ENCODE assay signal across 15 cellular contexts in the genomic region with DNA sequence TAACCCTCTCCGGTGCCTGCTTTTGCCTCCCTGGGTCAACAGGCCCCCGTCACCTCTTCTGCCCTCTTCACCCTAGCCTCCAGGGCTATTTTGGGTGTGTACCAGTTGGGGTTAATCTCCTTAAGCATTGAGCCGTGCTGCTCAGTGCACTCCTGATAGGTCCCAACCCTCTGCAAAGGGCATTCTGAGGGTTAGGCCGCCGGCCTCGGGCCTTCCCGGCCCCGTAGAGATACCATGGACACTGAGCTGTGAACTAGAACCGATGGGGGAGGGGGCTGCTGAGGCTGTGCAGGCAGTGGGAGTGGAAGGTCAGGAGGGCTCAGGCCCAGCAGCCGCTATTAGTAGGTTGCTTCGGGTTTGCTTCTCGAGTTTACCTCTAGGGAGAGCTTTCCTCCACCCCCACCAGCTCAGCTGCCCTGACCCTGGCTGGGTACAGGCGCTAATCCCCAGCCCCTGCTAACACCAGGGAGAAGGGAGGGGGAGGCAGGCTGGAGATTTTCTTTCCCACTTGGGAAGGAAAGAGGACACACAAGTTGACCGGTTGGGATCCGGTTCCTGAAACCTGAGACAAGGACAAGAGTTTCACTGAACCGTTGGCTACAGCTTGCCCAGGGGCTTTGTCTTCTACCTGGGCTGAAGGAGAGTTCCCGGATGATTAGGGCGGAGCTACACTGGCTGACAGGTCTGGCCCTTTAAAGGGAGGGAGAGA. TPM values are rescaled to one million over a fixed set of nuclear protein-coding genes. Genes with fewer than 3 reads are reported as not detected.
A peak's percentile ranks its signal among the peaks of the same experiment; 100 is the strongest.
DNase-seq lines count a peak whose midpoint lies in the region; ATAC-seq and TF ChIP-seq lines count a peak whose summit lies in the region.
"Had no signal": no experiment of that assay in that cellular context is flagged by ENCODE, and none has a peak within 500 bp of the region (broad histone marks: within the 10 kb centered on the region; RNA-seq: fewer than 3 reads in every experiment).

No MANE protein-coding gene starts in this region.

- intact Hi-C loops in activated CD8-positive, alpha-beta T cell treated with anti-CD3 and anti-CD28 coated beads for 36 hours (cut with micrococcal nuclease) = no loop called here

- DNase-seq in D341Med (ENCODE audit: low spot score) (peak; percentile 69), NCI-H69 (lab: John Stamatoyannopoulos, UW) (peak; percentile 65), glutamatergic neuron (peak; percentile 69), osteocyte (ENCODE audit: extremely low spot score, unreplicated experiment) (no peak)
- no peak for DNase-seq in central memory CD4-positive, alpha-beta T cell
- no peak for DNase-seq in activated CD8-positive, alpha-beta T cell treated with anti-CD3 and anti-CD28 coated beads for 36 hours
- DNase-seq in activated CD4-positive, alpha-beta T cell treated with anti-CD3 and anti-CD28 coated beads for 4 hours = no peak
- DNase-seq: activated T-cell treated with anti-CD3 and anti-CD28 coated beads, Interleukin-2, amount 50 U/mL, for 24 hours; C1 segment of cervical spinal cord; HFFc6; spleen; stimulated activated naive CD8-positive, alpha-beta T cell treated with anti-CD3 and anti-CD28 coated beads, Interleukin-15, Interleukin-2, amounts not matched to agents 100 U/mL and 50 U/mL, for 24 hours had no signal

- H3K36me3 Mint-ChIP-seq in glutamatergic neuron (ENCODE audit: unreplicated experiment) (no peaks in the 10 kb centered on the region), osteocyte (ENCODE audit: unreplicated experiment) (no peaks in the 10 kb centered on the region)
- no peaks in the 10 kb centered on the region for H3K36me3 Mint-ChIP-seq in activated CD8-positive, alpha-beta T cell treated with anti-CD3 and anti-CD28 coated beads for 36 hours (ENCODE audit: low read depth)

- H3K27ac Mint-ChIP-seq in glutamatergic neuron (ENCODE audit: unreplicated experiment) (peak overlapping the region; percentile 89), osteocyte (ENCODE audit: unreplicated experiment) (peak overlapping the region; percentile 70)
- H3K27ac Mint-ChIP-seq in activated CD8-positive, alpha-beta T cell treated with anti-CD3 and anti-CD28 coated beads for 36 hours = no peak overlapping the region
- H3K27ac Mint-ChIP-seq: activated T-cell treated with anti-CD3 and anti-CD28 coated beads, Interleukin-2, amount 50 U/mL, for 24 hours; dendritic cell treated with granulocyte-macrophage colony-stimulating factor and Interleukin-4, amounts not matched to agents 40 ng/mL and 50 ng/mL, for 4 days; HFFc6 had no signal

- peaks cover 31% of the 10 kb centered on the region for H3K4me1 Mint-ChIP-seq in glutamatergic neuron (ENCODE audit: low read depth, unreplicated experiment)
- H3K4me1 Mint-ChIP-seq in osteocyte (ENCODE audit: unreplicated experiment) = peaks cover 68% of the 10 kb centered on the region
- peaks cover 4% of the 10 kb centered on the region for H3K4me1 Mint-ChIP-seq in activated CD8-positive, alpha-beta T cell treated with anti-CD3 and anti-CD28 coated beads for 36 hours (ENCODE audit: low read depth)

- CTCF ChIA-PET in activated CD8-positive, alpha-beta T cell treated with anti-CD3 and anti-CD28 coated beads for 36 hours (lab: Charles Lee) = interaction anchor here (4.4 kb wide), 1 partner anchor 46 kb away, joined by 17 read pairs; no protein-coding TSS in a partner anchor

- POLR2A ChIA-PET in activated CD8-positive, alpha-beta T cell treated with anti-CD3 and anti-CD28 coated beads for 36 hours (lab: Charles Lee) = no interaction called here

- H3K9me3 Mint-ChIP-seq in glutamatergic neuron (ENCODE audit: unreplicated experiment) = peaks cover 3% of the 10 kb centered on the region
- no peaks in the 10 kb centered on the region for H3K9me3 Mint-ChIP-seq in osteocyte (ENCODE audit: unreplicated experiment)
- H3K9me3 Mint-ChIP-seq in activated CD8-positive, alpha-beta T cell treated with anti-CD3 and anti-CD28 coated beads for 36 hours = no peaks in the 10 kb centered on the region
- H3K9me3 Mint-ChIP-seq: activated T-cell treated with anti-CD3 and anti-CD28 coated beads, Interleukin-2, amount 50 U/mL, for 24 hours; dendritic cell treated with granulocyte-macrophage colony-stimulating factor and Interleukin-4, amounts not matched to agents 40 ng/mL and 50 ng/mL, for 4 days had no signal

- H3K4me3 Mint-ChIP-seq in glutamatergic neuron (ENCODE audit: unreplicated experiment) = peak overlapping the region; percentile 63
- peak overlapping the region; percentile 51 for H3K4me3 Mint-ChIP-seq in osteocyte (ENCODE audit: unreplicated experiment)
- no peak overlapping the region for H3K4me3 Mint-ChIP-seq in activated CD8-positive, alpha-beta T cell treated with anti-CD3 and anti-CD28 coated beads for 36 hours
- H3K4me3 Mint-ChIP-seq: activated T-cell treated with anti-CD3 and anti-CD28 coated beads, Interleukin-2, amount 50 U/mL, for 24 hours; dendritic cell treated with granulocyte-macrophage colony-stimulating factor and Interleukin-4, amounts not matched to agents 40 ng/mL and 50 ng/mL, for 4 days; HFFc6 had no signal

- TF ChIP-seq CTCF in glutamatergic neuron (IDR thresholded peaks at IDR 0.05; ENCODE audit: partially characterized antibody, unreplicated experiment) (no peak), osteocyte (IDR thresholded peaks at IDR 0.05) (no peak)
- TF ChIP-seq CTCF in activated CD8-positive, alpha-beta T cell treated with anti-CD3 and anti-CD28 coated beads for 36 hours (IDR thresholded peaks at IDR 0.05) = no peak

- H3K27me3 Mint-ChIP-seq in glutamatergic neuron (ENCODE audit: unreplicated experiment) (peaks cover 7% of the 10 kb centered on the region), osteocyte (ENCODE audit: unreplicated experiment) (no peaks in the 10 kb centered on the region)
- peaks cover 38% of the 10 kb centered on the region for H3K27me3 Mint-ChIP-seq in activated CD8-positive, alpha-beta T cell treated with anti-CD3 and anti-CD28 coated beads for 36 hours

- no peak for ATAC-seq in GM21360 (IDR thresholded peaks at IDR 0.05; ENCODE audit: unreplicated experiment)
- no peak for ATAC-seq in activated CD8-positive, alpha-beta T cell treated with anti-CD3 and anti-CD28 coated beads for 36 hours
- ATAC-seq: stimulated activated naive CD8-positive, alpha-beta T cell treated with anti-CD3 and anti-CD28 coated beads, Interleukin-15, Interleukin-2, amounts not matched to agents 100 U/mL and 50 U/mL, for 24 hours had no signal

RNA-seq across cellular contexts. Expression of a gene that starts 4.8 kb away (rescaled TPM):
- total RNA-seq in glutamatergic neuron (ENCODE audit: unreplicated experiment) = 0.20 TPM
- total RNA-seq in osteocyte = 15.1 and 15.9 TPM in 2 replicates
- total RNA-seq in activated CD8-positive, alpha-beta T cell treated with anti-CD3 and anti-CD28 coated beads for 36 hours = not detected
- total RNA-seq: T-helper 1 cell treated with Interleukin-12 subunit alpha and Interleukin-12 subunit beta and Interleukin-4 antibody, amounts not matched to agents 30 ng/mL and 1 ng/mL, for 36 hours had no signal

RNA-seq across cellular contexts. Expression of a gene that starts 13.7 kb away (rescaled TPM):
- total RNA-seq in glutamatergic neuron (ENCODE audit: unreplicated experiment) = 69.8 TPM
- total RNA-seq in osteocyte = 48.0 and 50.8 TPM in 2 replicates
- total RNA-seq in activated CD8-positive, alpha-beta T cell treated with anti-CD3 and anti-CD28 coated beads for 36 hours = 10 to 100 TPM; 75.8 to 76.8 TPM

RNA-seq across cellular contexts. Expression of a gene that starts 40.9 kb away (rescaled TPM):
- total RNA-seq in glutamatergic neuron (ENCODE audit: unreplicated experiment) (42.4 TPM), osteocyte (51.4 and 53.9 TPM in 2 replicates)
- 10 to 100 TPM; 37.8 to 39.5 TPM for total RNA-seq in activated CD8-positive, alpha-beta T cell treated with anti-CD3 and anti-CD28 coated beads for 36 hours

RNA-seq across cellular contexts. Expression of a gene that starts 52.9 kb away (rescaled TPM):
- total RNA-seq in glutamatergic neuron (ENCODE audit: unreplicated experiment) (2.9 TPM), osteocyte (31.4 and 32.1 TPM in 2 replicates)
- under 1 TPM in 1 of 2 experiments, not detected in 1; 0.47 TPM for total RNA-seq in activated CD8-positive, alpha-beta T cell treated with anti-CD3 and anti-CD28 coated beads for 36 hours

Comparison
In these comparisons a context has a peak if more than half of its experiments do, and no peak if none do; other contexts are left out.
1. DNase-seq: peak in D341Med (single experiment), NCI-H69 (single experiment) and glutamatergic neuron (single experiment); none in osteocyte (single experiment), central memory CD4-positive, alpha-beta T cell (single experiment), activated CD8-positive, alpha-beta T cell treated with anti-CD3 and anti-CD28 coated beads for 36 hours (single experiment) and activated CD4-positive, alpha-beta T cell treated with anti-CD3 and anti-CD28 coated beads for 4 hours (0 of 2).
2. RNA of a gene that starts 4.8 kb away (total RNA-seq): 15.1 to 15.9 TPM in osteocyte; 0.20 TPM in glutamatergic neuron (single experiment) and not detected in activated CD8-positive, alpha-beta T cell treated with anti-CD3 and anti-CD28 coated beads for 36 hours; every median in the first group is over 10 times any median in the second.